Comparison of ENCODE assay signal across 15 cellular contexts in genomic region chr13:28117689-28118377, GRCh38. TPM values are rescaled to one million over a fixed set of nuclear protein-coding genes. Genes with fewer than 3 reads are reported as not detected.
DNase-seq lines count a peak whose midpoint lies in the region; TF ChIP-seq lines count a peak whose summit lies in the region.
"Had no signal": no experiment of that assay in that cellular context is flagged by ENCODE, and none has a peak within 500 bp of the region (broad histone marks: within the 10 kb centered on the region; RNA-seq: fewer than 3 reads in every experiment).

No MANE protein-coding gene starts in this region.

- no peaks in the 10 kb centered on the region for H3K36me3 Mint-ChIP-seq in chondrocyte (ENCODE audit: low read depth)

- H3K27ac Mint-ChIP-seq in chondrocyte (ENCODE audit: unreplicated experiment) = no peak overlapping the region
- H3K27ac Mint-ChIP-seq: effector memory CD8-positive, alpha-beta T cell had no signal

- H3K36me3 ChIP-seq in prostate gland = no peaks in the 10 kb centered on the region
- H3K36me3 ChIP-seq: lower lobe of right lung, uterus had no signal

- no peaks in the 10 kb centered on the region for H3K9me3 ChIP-seq in prostate gland
- H3K9me3 ChIP-seq: lower lobe of right lung, uterus had no signal

- no peak overlapping the region for H3K27ac ChIP-seq in prostate gland
- H3K27ac ChIP-seq: lower lobe of right lung, uterus had no signal

- 47% methylated on average over 9 of the region's 9 CpGs for WGBS in prostate gland

- H3K4me1 Mint-ChIP-seq in chondrocyte (ENCODE audit: low read depth) = no peaks in the 10 kb centered on the region

- H3K27me3 ChIP-seq in prostate gland (replicated peaks; ENCODE audit: insufficient read depth) = no peaks in the 10 kb centered on the region
- H3K27me3 ChIP-seq: uterus had no signal

- TF ChIP-seq CTCF in fibroblast of villous mesenchyme (IDR thresholded peaks at IDR 0.05; ENCODE audit: insufficient read depth, low read depth, low read length) (no peak), prostate gland (IDR thresholded peaks at IDR 0.05) (no peak), chondrocyte (IDR thresholded peaks at IDR 0.05) (no peak)

- H3K4me3 ChIP-seq in fibroblast of villous mesenchyme (ENCODE audit: low read depth, low read length) (no peak overlapping the region), prostate gland (no peak overlapping the region)
- H3K4me3 ChIP-seq: lower lobe of right lung, uterus had no signal

- H3K4me3 Mint-ChIP-seq in chondrocyte (ENCODE audit: unreplicated experiment) = no peak overlapping the region
- H3K4me3 Mint-ChIP-seq: effector memory CD8-positive, alpha-beta T cell had no signal

- H3K9me3 Mint-ChIP-seq in chondrocyte (ENCODE audit: low read depth) = no peaks in the 10 kb centered on the region
- H3K9me3 Mint-ChIP-seq: effector memory CD8-positive, alpha-beta T cell had no signal

- peak; percentile 2 for DNase-seq in NCI-H345 (lab: John Stamatoyannopoulos, UW)
- no peak for DNase-seq in NCI-H345 treated with DMSO at 0.1 percent for 48 hours (lab: John Stamatoyannopoulos, UW; ENCODE audit: unreplicated experiment)
- DNase-seq in RPMI7951 (ENCODE audit: low read depth) = peak; percentile 33
- DNase-seq in fibroblast of villous mesenchyme (ENCODE audit: low read depth) = peak; percentile 22
- peak; percentile 43 for DNase-seq in prostate gland (ENCODE audit: low spot score)
- no peak for DNase-seq in activated effector memory CD4-positive, alpha-beta T cell treated with anti-CD3 and anti-CD28 coated beads, Interleukin-2, amount 50 U/mL, for 16 hours
- DNase-seq in retina = no peak
- no peak for DNase-seq in chondrocyte (ENCODE audit: low spot score)
- DNase-seq: activated T-cell treated with anti-CD3 and anti-CD28 coated beads, Interleukin-2, amount 50 U/mL, for 1 hour; DMS79 treated with DMSO at 0.1 percent for 48 hours; effector memory CD8-positive, alpha-beta T cell; H7; lower lobe of right lung; SHP77 treated with DMSO at 0.1 percent for 48 hours had no signal

- H3K4me1 ChIP-seq in prostate gland (replicated peaks) = no peaks in the 10 kb centered on the region
- H3K4me1 ChIP-seq: lower lobe of right lung, uterus had no signal

- TF ChIP-seq POLR2A in prostate gland (IDR thresholded peaks at IDR 0.05) = no peak

- H3K27me3 Mint-ChIP-seq in chondrocyte (ENCODE audit: low read depth) = peaks cover 13% of the 10 kb centered on the region

- intact Hi-C loops in prostate gland (cut with DNase I) = no loop called here

RNA-seq across cellular contexts. Expression of gene FLT3, which starts 17.5 kb away (rescaled TPM):
- total RNA-seq in RPMI7951 (2014; rRNA removed; shearing (Covaris generic)) = not detected in 2 replicates
- total RNA-seq in fibroblast of villous mesenchyme = not detected in 2 replicates
- total RNA-seq in prostate gland = 1 to 10 TPM in 1 of 2 donors, under 1 TPM in 1; 0.27 to 2.4 TPM
- not detected in 3 replicates for total RNA-seq in chondrocyte

RNA-seq across cellular contexts. Expression of gene PAN3, which starts 20.5 kb away (rescaled TPM):
- 9.2 and 10.9 TPM in 2 replicates for total RNA-seq in RPMI7951 (2014; rRNA removed; shearing (Covaris generic))
- 19.0 and 19.9 TPM in 2 replicates for total RNA-seq in fibroblast of villous mesenchyme
- total RNA-seq in prostate gland = 10 to 100 TPM; 31.4 to 51.7 TPM
- 18.1 to 19.0 TPM (median 18.7 TPM) in 3 replicates for total RNA-seq in chondrocyte

Comparison
In these comparisons a context has a peak if more than half of its experiments do, and no peak if none do; other contexts are left out.
1. DNase-seq: peak in NCI-H345 (single experiment), RPMI7951 (single experiment), fibroblast of villous mesenchyme (single experiment) and prostate gland (single experiment); none in NCI-H345 treated with DMSO at 0.1 percent for 48 hours (single experiment), activated effector memory CD4-positive, alpha-beta T cell treated with anti-CD3 and anti-CD28 coated beads, Interleukin-2, amount 50 U/mL, for 16 hours (single experiment), retina (single experiment) and chondrocyte (single experiment).